16 cellular contexts compared by ENCODE assay signal in genomic region chr20:48689388-48689787, GRCh38.
DNase-seq lines count a peak whose midpoint lies in the region; ATAC-seq and TF ChIP-seq lines count a peak whose summit lies in the region.
"Had no signal": no experiment of that assay in that cellular context is flagged by ENCODE, and none has a peak within 500 bp of the region (broad histone marks: within the 10 kb centered on the region; RNA-seq: fewer than 3 reads in every experiment).

No MANE protein-coding gene starts in this region.

- DNase-seq in activated T-cell treated with anti-CD3 and anti-CD28 coated beads, Interleukin-2, amount 50 U/mL, for 72 hours = no peak
- DNase-seq in activated T-cell treated with anti-CD3 and anti-CD28 coated beads, Interleukin-2, amount 50 U/mL, for 1 hour = no peak
- DNase-seq in activated CD8-positive, alpha-beta T cell treated with anti-CD3 and anti-CD28 coated beads for 36 hours = no peak
- no peak for DNase-seq in glutamatergic neuron
- no peak for DNase-seq in stimulated activated effector memory CD8-positive, alpha-beta T cell treated with anti-CD3 and anti-CD28 coated beads, Interleukin-12 subunit alpha, Interleukin-12 subunit beta, amount 100 ng/mL, for 72 hours (ENCODE audit: low spot score in 2 of 2)
- no peak for DNase-seq in type B pancreatic cell (ENCODE audit: extremely low spot score, unreplicated experiment)
- DNase-seq in NCI-H2081 treated with DMSO at 0.1 percent for 48 hours (lab: John Stamatoyannopoulos, UW) = no peak
- DNase-seq in RKO (ENCODE audit: low spot score) = no peak
- DNase-seq: AML-193, DMS79, KBM-7, NCI-H1048, NCI-H69 had no signal

- H3K9me3 Mint-ChIP-seq in activated T-cell treated with anti-CD3 and anti-CD28 coated beads, Interleukin-2, amount 50 U/mL, for 72 hours = no peaks in the 10 kb centered on the region
- H3K9me3 Mint-ChIP-seq in activated CD8-positive, alpha-beta T cell treated with anti-CD3 and anti-CD28 coated beads for 36 hours = no peaks in the 10 kb centered on the region
- peaks cover 15% of the 10 kb centered on the region for H3K9me3 Mint-ChIP-seq in glutamatergic neuron (ENCODE audit: unreplicated experiment)
- no peaks in the 10 kb centered on the region for H3K9me3 Mint-ChIP-seq in stimulated activated effector memory CD8-positive, alpha-beta T cell treated with anti-CD3 and anti-CD28 coated beads, Interleukin-12 subunit alpha, Interleukin-12 subunit beta, amount 100 ng/mL, for 72 hours
- no peaks in the 10 kb centered on the region for H3K9me3 Mint-ChIP-seq in type B pancreatic cell
- H3K9me3 Mint-ChIP-seq: GM23338 had no signal

- H3K36me3 Mint-ChIP-seq in activated T-cell treated with anti-CD3 and anti-CD28 coated beads, Interleukin-2, amount 50 U/mL, for 72 hours (ENCODE audit: insufficient read depth in 2 of 2) = peaks cover 9 to 10% of the 10 kb centered on the region in 2 donors
- H3K36me3 Mint-ChIP-seq in activated CD8-positive, alpha-beta T cell treated with anti-CD3 and anti-CD28 coated beads for 36 hours (ENCODE audit: low read depth) = peaks cover 40% of the 10 kb centered on the region
- peaks cover 23% of the 10 kb centered on the region for H3K36me3 Mint-ChIP-seq in glutamatergic neuron (ENCODE audit: unreplicated experiment)
- peaks cover 80% of the 10 kb centered on the region for H3K36me3 Mint-ChIP-seq in stimulated activated effector memory CD8-positive, alpha-beta T cell treated with anti-CD3 and anti-CD28 coated beads, Interleukin-12 subunit alpha, Interleukin-12 subunit beta, amount 100 ng/mL, for 72 hours
- peaks cover 3% of the 10 kb centered on the region for H3K36me3 Mint-ChIP-seq in type B pancreatic cell

- no peak for TF ChIP-seq CTCF in activated CD8-positive, alpha-beta T cell treated with anti-CD3 and anti-CD28 coated beads for 36 hours (IDR thresholded peaks at IDR 0.05)
- TF ChIP-seq CTCF in glutamatergic neuron (IDR thresholded peaks at IDR 0.05; ENCODE audit: partially characterized antibody, unreplicated experiment) = no peak
- no peak for TF ChIP-seq CTCF in type B pancreatic cell (conservative IDR thresholded peaks at IDR 0.05)

- POLR2A ChIA-PET in activated CD8-positive, alpha-beta T cell treated with anti-CD3 and anti-CD28 coated beads for 36 hours (lab: Charles Lee) = interaction anchor here (1.0 kb wide), 1 partner anchor 9 kb away, joined by 4 read pairs; no protein-coding TSS in a partner anchor

- peaks cover 15% of the 10 kb centered on the region for H3K4me1 Mint-ChIP-seq in activated T-cell treated with anti-CD3 and anti-CD28 coated beads, Interleukin-2, amount 50 U/mL, for 72 hours (ENCODE audit: low read depth)
- H3K4me1 Mint-ChIP-seq in activated CD8-positive, alpha-beta T cell treated with anti-CD3 and anti-CD28 coated beads for 36 hours (ENCODE audit: low read depth) = peaks cover 28% of the 10 kb centered on the region
- H3K4me1 Mint-ChIP-seq in glutamatergic neuron (ENCODE audit: low read depth, unreplicated experiment) (peaks cover 34% of the 10 kb centered on the region), type B pancreatic cell (ENCODE audit: unreplicated experiment) (peaks cover 23% of the 10 kb centered on the region)
- H3K4me1 Mint-ChIP-seq in stimulated activated effector memory CD8-positive, alpha-beta T cell treated with anti-CD3 and anti-CD28 coated beads, Interleukin-12 subunit alpha, Interleukin-12 subunit beta, amount 100 ng/mL, for 72 hours = peaks cover 60% of the 10 kb centered on the region

- intact Hi-C loops in activated CD8-positive, alpha-beta T cell treated with anti-CD3 and anti-CD28 coated beads for 36 hours (cut with micrococcal nuclease) = no loop called here

- peak overlapping the region; percentile 70 for H3K27ac Mint-ChIP-seq in activated T-cell treated with anti-CD3 and anti-CD28 coated beads, Interleukin-2, amount 50 U/mL, for 72 hours
- peak overlapping the region; percentile 44 for H3K27ac Mint-ChIP-seq in activated CD8-positive, alpha-beta T cell treated with anti-CD3 and anti-CD28 coated beads for 36 hours
- peak overlapping the region; percentile 66 for H3K27ac Mint-ChIP-seq in glutamatergic neuron (ENCODE audit: unreplicated experiment)
- peak overlapping the region; percentile 91 for H3K27ac Mint-ChIP-seq in stimulated activated effector memory CD8-positive, alpha-beta T cell treated with anti-CD3 and anti-CD28 coated beads, Interleukin-12 subunit alpha, Interleukin-12 subunit beta, amount 100 ng/mL, for 72 hours
- H3K27ac Mint-ChIP-seq in type B pancreatic cell = no peak overlapping the region
- H3K27ac Mint-ChIP-seq: GM23338 had no signal

- H3K27me3 Mint-ChIP-seq in activated T-cell treated with anti-CD3 and anti-CD28 coated beads, Interleukin-2, amount 50 U/mL, for 72 hours (ENCODE audit: low read depth) = no peaks in the 10 kb centered on the region
- H3K27me3 Mint-ChIP-seq in activated CD8-positive, alpha-beta T cell treated with anti-CD3 and anti-CD28 coated beads for 36 hours = no peaks in the 10 kb centered on the region
- peaks cover 21% of the 10 kb centered on the region for H3K27me3 Mint-ChIP-seq in glutamatergic neuron (ENCODE audit: unreplicated experiment)
- no peaks in the 10 kb centered on the region for H3K27me3 Mint-ChIP-seq in type B pancreatic cell

- H3K4me3 Mint-ChIP-seq in activated T-cell treated with anti-CD3 and anti-CD28 coated beads, Interleukin-2, amount 50 U/mL, for 72 hours = no peak overlapping the region
- no peak overlapping the region for H3K4me3 Mint-ChIP-seq in activated CD8-positive, alpha-beta T cell treated with anti-CD3 and anti-CD28 coated beads for 36 hours
- H3K4me3 Mint-ChIP-seq in glutamatergic neuron (ENCODE audit: unreplicated experiment) (no peak overlapping the region), type B pancreatic cell (no peak overlapping the region)
- H3K4me3 Mint-ChIP-seq in stimulated activated effector memory CD8-positive, alpha-beta T cell treated with anti-CD3 and anti-CD28 coated beads, Interleukin-12 subunit alpha, Interleukin-12 subunit beta, amount 100 ng/mL, for 72 hours = peak overlapping the region; percentile 1
- H3K4me3 Mint-ChIP-seq: GM23338 had no signal

- ATAC-seq in activated T-cell treated with anti-CD3 and anti-CD28 coated beads, Interleukin-2, amount 50 U/mL, for 72 hours (replicated peaks in 1 of 2) = no peak
- no peak for ATAC-seq in activated CD8-positive, alpha-beta T cell treated with anti-CD3 and anti-CD28 coated beads for 36 hours
- peak; percentile 55 for ATAC-seq in stimulated activated effector memory CD8-positive, alpha-beta T cell treated with anti-CD3 and anti-CD28 coated beads, Interleukin-12 subunit alpha, Interleukin-12 subunit beta, amount 100 ng/mL, for 72 hours
- ATAC-seq: GM12878, GM23338, Right ventricle myocardium inferior had no signal

- CTCF ChIA-PET in activated CD8-positive, alpha-beta T cell treated with anti-CD3 and anti-CD28 coated beads for 36 hours (lab: Charles Lee) = interaction anchor here (0.6 to 1.3 kb wide), 2 partner anchors 21 to 32 kb away, joined by 3 to 4 read pairs; no protein-coding TSS in a partner anchor
